In the genomic region with DNA sequence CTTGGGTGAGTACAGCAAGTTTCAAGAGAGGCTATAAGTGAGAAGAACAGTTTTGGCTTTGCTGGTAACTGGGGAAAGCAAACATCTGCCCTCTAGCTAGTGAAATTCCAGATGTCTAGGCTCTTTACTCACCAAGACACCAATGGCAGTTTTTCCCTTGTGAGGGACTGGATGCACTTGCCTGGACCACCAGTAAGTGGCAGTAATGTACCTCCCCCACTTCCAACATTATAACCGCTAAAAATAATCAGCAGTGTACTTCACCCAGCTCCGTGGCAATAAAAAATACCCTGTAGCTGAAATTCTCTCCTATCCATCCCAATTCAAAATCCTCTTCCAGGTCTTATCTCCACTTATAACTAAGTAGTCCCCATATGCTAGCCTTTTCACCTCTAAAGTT, we compare ENCODE assay signal across 7 cellular contexts.
A peak's percentile ranks its signal among the peaks of the same experiment; 100 is the strongest.
DNase-seq lines count a peak whose midpoint lies in the region; ATAC-seq and TF ChIP-seq lines count a peak whose summit lies in the region.

No MANE protein-coding gene starts in this region.

- H3K27ac ChIP-seq in right cardiac atrium (ENCODE audit: low read length), result no peak overlapping the region
- H3K27ac ChIP-seq in spleen, result peak overlapping the region in 3 of 8 donors; percentile 9 to 11 (median 10)

- H3K4me3 ChIP-seq in adipocyte (ENCODE audit: low read length), result peak overlapping the region; percentile 33
- H3K4me3 ChIP-seq in right cardiac atrium (ENCODE audit: low read length), result no peak overlapping the region
- H3K4me3 ChIP-seq in spleen, result no peak overlapping the region

- H3K4me1 ChIP-seq in adipocyte (ENCODE audit: control insufficient read depth, insufficient read depth, low read length) (peaks cover 16% of the 10 kb centered on the region), right cardiac atrium (ENCODE audit: control insufficient read depth, insufficient read depth, low read length) (no peaks in the 10 kb centered on the region), spleen (peaks cover 0 to 9% (median 0%) of the 10 kb centered on the region in 6 donors)

- H3K27me3 ChIP-seq in adipocyte (replicated peaks; ENCODE audit: control insufficient read depth, insufficient read depth, low read length) (no peaks in the 10 kb centered on the region), right cardiac atrium (ENCODE audit: control insufficient read depth, insufficient read depth) (no peaks in the 10 kb centered on the region), spleen (replicated peaks in 1 of 7) (no peaks in the 10 kb centered on the region)

- H3K9ac ChIP-seq in adipocyte (ENCODE audit: low read length), result peak overlapping the region; percentile 36

- WGBS in right cardiac atrium, result 8% methylated on average over 2 of the region's 2 CpGs
- WGBS in spleen, 5 donors, result 18 to 49% (median 29%) methylated on average over 2 of the region's 2 CpGs

- in situ Hi-C loops in KBM-7 (cut with MboI; ENCODE audit: low pct_unique_long_range_greater_than_20kb, low sequenced_read_pairs), result no loop called here

- no peak for TF ChIP-seq POLR2A in spleen (IDR thresholded peaks at IDR 0.05)

- intact Hi-C loops in right cardiac atrium (cut with DNase I) (no loop called here), spleen (cut with DNase I; ENCODE audit: low total_unique reads) (no loop called here)

- H3K9me3 ChIP-seq in adipocyte (ENCODE audit: control insufficient read depth, low read length) (peaks cover 5% of the 10 kb centered on the region), right cardiac atrium (ENCODE audit: control insufficient read depth, low read length) (no peaks in the 10 kb centered on the region), spleen (peaks cover 0 to 12% (median 0%) of the 10 kb centered on the region in 8 donors)

- ATAC-seq in GM21381 (IDR thresholded peaks at IDR 0.05; ENCODE audit: unreplicated experiment) (peak; percentile 79), right cardiac atrium (peak; percentile 80 to 86)

- H3K36me3 ChIP-seq in adipocyte (ENCODE audit: control insufficient read depth, insufficient read depth, low read length, severe bottlenecking) (no peaks in the 10 kb centered on the region), spleen (peaks cover 0 to 66% (median 21%) of the 10 kb centered on the region in 6 donors)

- DNase-seq in ELF-1 (ENCODE audit: low read depth, low spot score) (peak; percentile 80), KBM-7 (peak; percentile 41), adipocyte (ENCODE audit: low read depth) (peak; percentile 69), right cardiac atrium (peak in 2 of 3 donors; percentile 22 to 54), spleen (no peak)
- no peak for DNase-seq in stimulated activated CD4-positive, alpha-beta T cell treated with anti-CD3 and anti-CD28 coated beads, Interleukin-4, amount 100 ng/mL, for 1 hour

- TF ChIP-seq CTCF in spleen (IDR thresholded peaks at IDR 0.05 in 8 of 11, conservative IDR thresholded peaks at IDR 0.05 in 3 of 11), result peak in 8 of 11 experiments; percentile 47 to 70 (median 59)

Comparison
In these comparisons a context has a peak if more than half of its experiments do, and no peak if none do; other contexts are left out.
1. DNase-seq: peak in ELF-1 (single experiment), KBM-7 (single experiment), adipocyte (single experiment) and right cardiac atrium (2 of 3); none in spleen (single experiment) and stimulated activated CD4-positive, alpha-beta T cell treated with anti-CD3 and anti-CD28 coated beads, Interleukin-4, amount 100 ng/mL, for 1 hour (single experiment).